In the genomic region with DNA sequence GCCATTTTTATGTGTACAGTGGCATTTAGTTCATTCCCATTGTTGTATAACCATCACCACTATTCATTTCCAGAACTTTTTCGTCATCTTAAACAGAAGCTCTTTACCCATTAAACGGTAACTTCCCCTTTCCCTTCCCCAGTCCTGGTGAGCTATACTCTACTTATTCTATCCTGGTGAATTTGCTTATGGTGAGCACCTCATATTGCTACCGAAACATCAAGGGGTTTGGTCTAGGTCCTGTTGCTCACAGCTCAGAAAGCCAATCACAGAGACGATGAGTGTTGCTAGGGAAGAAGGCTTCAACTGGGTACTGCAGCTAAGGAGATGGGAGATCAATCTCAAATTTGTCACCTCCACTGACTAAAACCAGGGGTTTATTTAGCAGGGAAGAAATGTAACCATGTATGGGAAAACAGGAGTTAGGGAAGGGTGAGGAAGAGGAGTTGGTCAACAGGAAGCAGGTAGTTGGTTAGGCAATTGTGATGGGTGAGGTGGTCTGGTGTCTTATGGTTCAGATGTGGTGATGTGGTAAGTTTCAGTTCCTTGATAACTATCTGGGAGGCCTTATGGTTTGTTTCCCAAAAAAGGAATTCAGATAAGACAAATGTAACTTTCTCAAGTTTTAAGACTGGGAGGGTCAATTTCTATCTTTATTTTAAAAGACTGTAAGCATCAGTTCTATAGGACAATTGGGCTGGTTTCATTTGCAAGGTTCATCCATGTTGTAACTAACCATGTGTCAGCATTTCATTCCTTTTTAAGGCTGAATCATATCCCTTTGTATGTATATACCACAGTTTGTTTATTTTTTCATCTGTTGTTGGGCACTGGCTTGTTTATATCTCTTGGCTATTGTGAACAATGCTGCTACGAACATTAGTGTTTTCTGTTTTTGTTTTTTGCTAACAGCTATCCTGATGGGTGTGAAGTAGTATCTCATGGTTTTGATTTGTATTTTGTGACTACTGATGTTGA, we compare ENCODE assay signal across 9 cellular contexts. TPM values are rescaled to one million over a fixed set of nuclear protein-coding genes. Genes with fewer than 3 reads are reported as not detected.
A peak's percentile ranks its signal among the peaks of the same experiment; 100 is the strongest.
DNase-seq lines count a peak whose midpoint lies in the region; ATAC-seq and TF ChIP-seq lines count a peak whose summit lies in the region.
"Had no signal": no experiment of that assay in that cellular context is flagged by ENCODE, and none has a peak within 500 bp of the region (broad histone marks: within the 10 kb centered on the region; RNA-seq: fewer than 3 reads in every experiment).

No MANE protein-coding gene starts in this region.

- 67 to 80% methylated on average over 1 to 5 of the region's 5 CpGs for WGBS in transverse colon (ENCODE audit: low coverage in 1 of 2), 2 donors

- H3K27me3 ChIP-seq in Loucy (ENCODE audit: insufficient read depth, low read length, poor library complexity, severe bottlenecking) = no peaks in the 10 kb centered on the region
- H3K27me3 ChIP-seq in transverse colon = no peaks in the 10 kb centered on the region
- H3K27me3 ChIP-seq: hepatocyte had no signal

- TF ChIP-seq CTCF in Loucy (conservative IDR thresholded peaks at IDR 0.05; ENCODE audit: low read length) (no peak), transverse colon (IDR thresholded peaks at IDR 0.05) (no peak)

- intact Hi-C loops in transverse colon (cut with DNase I; ENCODE audit: low total_unique reads) = no loop called here

- no peak for TF ChIP-seq EP300 in transverse colon (IDR thresholded peaks at IDR 0.05; ENCODE audit: low read depth)

- H2AFZ ChIP-seq in Loucy (ENCODE audit: low read length) = no peak overlapping the region
- H2AFZ ChIP-seq: hepatocyte had no signal

- H3K4me1 ChIP-seq in Loucy (ENCODE audit: insufficient read depth, low read length, poor library complexity, severe bottlenecking) = peaks cover 17% of the 10 kb centered on the region
- no peaks in the 10 kb centered on the region for H3K4me1 ChIP-seq in transverse colon

- peak; percentile 82 for DNase-seq in HCEC 1CT
- peak; percentile 28 for DNase-seq in medulla oblongata (ENCODE audit: extremely low spot score)
- no peak for DNase-seq in GDM1 (lab: John Stamatoyannopoulos, UW)
- no peak for DNase-seq in activated T-cell treated with anti-CD3 and anti-CD28 coated beads, Interleukin-2, amount 50 U/mL, for 48 hours
- no peak for DNase-seq in transverse colon
- DNase-seq: activated CD8-positive, alpha-beta memory T cell treated with anti-CD3 and anti-CD28 coated beads, Interleukin-2, amount 50 U/mL, for 4 hours had no signal

- H3F3A ChIP-seq in Loucy (ENCODE audit: low read depth) = no peaks in the 10 kb centered on the region

- no peak overlapping the region for H3K27ac ChIP-seq in transverse colon
- H3K27ac ChIP-seq: hepatocyte had no signal

- TF ChIP-seq POLR2A in transverse colon (IDR thresholded peaks at IDR 0.05) = no peak

- H3K9me3 ChIP-seq in Loucy (ENCODE audit: insufficient read depth, low read depth, low read length) (no peaks in the 10 kb centered on the region), transverse colon (no peaks in the 10 kb centered on the region)

- peaks cover 75% of the 10 kb centered on the region for H3K79me2 ChIP-seq in Loucy (ENCODE audit: insufficient read depth, low read length)
- H3K79me2 ChIP-seq: hepatocyte had no signal

- in situ Hi-C loops in transverse colon (cut with MboI; ENCODE audit: low pct_ligation_motif_present in 1 of 4, low pct_unique_long_range_greater_than_20kb in 1 of 4, low sequenced_read_pairs in 3 of 4) = loop anchor here (25.0 kb wide), 2 partner anchors 112 to 487 kb away; no protein-coding TSS in a partner anchor

- ATAC-seq in GM18867 (IDR thresholded peaks at IDR 0.05; ENCODE audit: unreplicated experiment) = peak; percentile 81

- H3K4me3 ChIP-seq in Loucy (ENCODE audit: low read length, poor library complexity, severe bottlenecking) = no peak overlapping the region
- H3K4me3 ChIP-seq in transverse colon = no peak overlapping the region
- H3K4me3 ChIP-seq: hepatocyte had no signal

- no peaks in the 10 kb centered on the region for H3K9me2 ChIP-seq in Loucy (replicated peaks; ENCODE audit: low read depth, low read length)

- H3K9ac ChIP-seq in Loucy (ENCODE audit: low read depth, low read length, poor library complexity, severe bottlenecking) = no peak overlapping the region

- peaks cover 65% of the 10 kb centered on the region for H3K36me3 ChIP-seq in Loucy (ENCODE audit: insufficient read depth, low read length)
- no peaks in the 10 kb centered on the region for H3K36me3 ChIP-seq in transverse colon

- peaks cover 43% of the 10 kb centered on the region for H4K20me1 ChIP-seq in Loucy (ENCODE audit: insufficient read depth, low read length, poor library complexity, severe bottlenecking)

- peak overlapping the region; percentile 30 for H3K4me2 ChIP-seq in Loucy (ENCODE audit: low read depth, low read length, poor library complexity, severe bottlenecking)
- H3K4me2 ChIP-seq: hepatocyte had no signal

RNA-seq across cellular contexts. Expression of gene GOLGA8H, which starts 46.4 kb away (rescaled TPM):
- 10 to 100 TPM in 1 of 4 donors, under 1 TPM in 1, not detected in 2; 0.32 to 17.2 TPM for total RNA-seq in transverse colon
- total RNA-seq: hepatocyte had no signal

Comparison
In these comparisons a context has a peak if more than half of its experiments do, and no peak if none do; other contexts are left out.
1. DNase-seq: peak in HCEC 1CT (single experiment) and medulla oblongata (single experiment); none in GDM1 (single experiment), activated T-cell treated with anti-CD3 and anti-CD28 coated beads, Interleukin-2, amount 50 U/mL, for 48 hours (0 of 2) and transverse colon (single experiment).